ENCODE assay signal across 12 cellular contexts in genomic region chr2:112658820-112659667, GRCh38. TPM values are rescaled to one million over a fixed set of nuclear protein-coding genes. Genes with fewer than 3 reads are reported as not detected.
DNase-seq lines count a peak whose midpoint lies in the region; ATAC-seq and TF ChIP-seq lines count a peak whose summit lies in the region.
"Had no signal": no experiment of that assay in that cellular context is flagged by ENCODE, and none has a peak within 500 bp of the region (broad histone marks: within the 10 kb centered on the region; RNA-seq: fewer than 3 reads in every experiment).

No MANE protein-coding gene starts in this region.

- peaks cover 87% of the 10 kb centered on the region for H3K36me3 Mint-ChIP-seq in CD8-positive, alpha-beta T cell
- peaks cover 80% of the 10 kb centered on the region for H3K36me3 Mint-ChIP-seq in activated CD4-positive, alpha-beta memory T cell treated with anti-CD3 and anti-CD28 coated beads for 36 hours
- H3K36me3 Mint-ChIP-seq in immature natural killer cell = peaks cover 19 to 75% (median 53%) of the 10 kb centered on the region in 3 donors

- H3K9me3 ChIP-seq in A673 (ENCODE audit: low read depth, low read length, poor library complexity, severe bottlenecking) = no peaks in the 10 kb centered on the region
- H3K9me3 ChIP-seq in CD8-positive, alpha-beta T cell (ENCODE audit: low read length) = no peaks in the 10 kb centered on the region
- H3K9me3 ChIP-seq: thoracic aorta had no signal

- no peaks in the 10 kb centered on the region for H3K9me3 Mint-ChIP-seq in CD8-positive, alpha-beta T cell
- no peaks in the 10 kb centered on the region for H3K9me3 Mint-ChIP-seq in activated CD4-positive, alpha-beta memory T cell treated with anti-CD3 and anti-CD28 coated beads for 36 hours
- no peaks in the 10 kb centered on the region for H3K9me3 Mint-ChIP-seq in immature natural killer cell
- H3K9me3 Mint-ChIP-seq: T-helper 2 cell treated with Interferon-gamma antibody and Interleukin-4, amounts not matched to agents 5 μg/mL and 100 μg/mL, for 36 hours had no signal

- H3K27me3 Mint-ChIP-seq in CD8-positive, alpha-beta T cell (ENCODE audit: low read depth) = no peaks in the 10 kb centered on the region
- H3K27me3 Mint-ChIP-seq in activated CD4-positive, alpha-beta memory T cell treated with anti-CD3 and anti-CD28 coated beads for 36 hours = no peaks in the 10 kb centered on the region
- peaks cover 0 to 4% (median 2%) of the 10 kb centered on the region in 3 donors for H3K27me3 Mint-ChIP-seq in immature natural killer cell (ENCODE audit: low read depth in 3 of 3)

- no peak overlapping the region for H3K4me3 Mint-ChIP-seq in CD8-positive, alpha-beta T cell
- H3K4me3 Mint-ChIP-seq in activated CD4-positive, alpha-beta memory T cell treated with anti-CD3 and anti-CD28 coated beads for 36 hours = no peak overlapping the region
- H3K4me3 Mint-ChIP-seq in immature natural killer cell = peak overlapping the region in 3 of 5 donors; percentile 6 to 54 (median 47)
- H3K4me3 Mint-ChIP-seq: T-helper 2 cell treated with Interferon-gamma antibody and Interleukin-4, amounts not matched to agents 5 μg/mL and 100 μg/mL, for 36 hours had no signal

- H3K36me3 ChIP-seq in A673 (ENCODE audit: insufficient read depth, low read length, poor library complexity, severe bottlenecking) = peaks cover 94% of the 10 kb centered on the region
- H3K36me3 ChIP-seq in CD8-positive, alpha-beta T cell (ENCODE audit: insufficient read depth, low read length) = peaks cover 52% of the 10 kb centered on the region

- no peak overlapping the region for H3K4me3 ChIP-seq in A673 (ENCODE audit: low read depth, low read length, poor library complexity, severe bottlenecking)
- no peak overlapping the region for H3K4me3 ChIP-seq in CD8-positive, alpha-beta T cell (ENCODE audit: low read depth, low read length)
- H3K4me3 ChIP-seq: thoracic aorta had no signal

- peaks cover 61% of the 10 kb centered on the region for H3K4me1 Mint-ChIP-seq in CD8-positive, alpha-beta T cell (ENCODE audit: low read depth)
- peaks cover 59% of the 10 kb centered on the region for H3K4me1 Mint-ChIP-seq in activated CD4-positive, alpha-beta memory T cell treated with anti-CD3 and anti-CD28 coated beads for 36 hours (ENCODE audit: low read depth)
- peaks cover 72 to 84% of the 10 kb centered on the region in 2 donors for H3K4me1 Mint-ChIP-seq in immature natural killer cell

- no peaks in the 10 kb centered on the region for H3K27me3 ChIP-seq in A673 (replicated peaks; ENCODE audit: insufficient read depth, low read depth, low read length, poor library complexity)
- no peaks in the 10 kb centered on the region for H3K27me3 ChIP-seq in CD8-positive, alpha-beta T cell (ENCODE audit: insufficient read depth, low read length)

- BruUV-seq in A673 (replicated peaks; lab: Mats Ljungman, UMichigan) = TSS peak; percentile 5

- TF ChIP-seq CTCF in A673 (conservative IDR thresholded peaks at IDR 0.05; ENCODE audit: low read depth, low read length) = no peak
- TF ChIP-seq CTCF in CD8-positive, alpha-beta T cell (IDR thresholded peaks at IDR 0.05) = no peak

- POLR2A ChIA-PET in A673 (lab: Charles Lee; ENCODE audit: low non-redundant PET) = no interaction called here
- POLR2A ChIA-PET in CD8-positive, alpha-beta T cell (lab: Charles Lee) = interaction anchor here (0.9 to 2.0 kb wide), 4 partner anchors 8 to 28 kb away, joined by 3 to 9 read pairs (median 3); no protein-coding TSS in a partner anchor
- POLR2A ChIA-PET in activated CD4-positive, alpha-beta memory T cell treated with anti-CD3 and anti-CD28 coated beads for 36 hours (lab: Charles Lee) = interaction anchor here (0.6 to 1.4 kb wide), 4 partner anchors 11 to 74 kb away, joined by 3 to 4 read pairs (median 3); partner anchors contain the start of gene SLC20A1

- no peak for ATAC-seq in CD8-positive, alpha-beta T cell
- no peak for ATAC-seq in HG02840 (IDR thresholded peaks at IDR 0.05; ENCODE audit: low FRiP score, unreplicated experiment)

- DNase-seq in A673 (ENCODE audit: low spot score) (no peak), immature natural killer cell (no peak), RKO (ENCODE audit: low spot score) (no peak), ecto neural progenitor cell (ENCODE audit: low spot score) (no peak), COR-L47 (lab: John Stamatoyannopoulos, UW) (no peak)
- DNase-seq in CD8-positive, alpha-beta T cell = no peak
- no peak for DNase-seq in activated CD4-positive, alpha-beta memory T cell treated with anti-CD3 and anti-CD28 coated beads for 36 hours
- DNase-seq: glutamatergic neuron, NCI-H2171 had no signal

- intact Hi-C loops in A673 (cut with micrococcal nuclease; ENCODE audit: unreplicated experiment) = no loop called here
- intact Hi-C loops in CD8-positive, alpha-beta T cell (cut with DNase I, micrococcal nuclease) = no loop called here
- intact Hi-C loops in activated CD4-positive, alpha-beta memory T cell treated with anti-CD3 and anti-CD28 coated beads for 36 hours (cut with micrococcal nuclease) = no loop called here

- peaks cover 4% of the 10 kb centered on the region for H3K4me1 ChIP-seq in A673 (ENCODE audit: insufficient read depth, low read length, poor library complexity, severe bottlenecking)
- peaks cover 14% of the 10 kb centered on the region for H3K4me1 ChIP-seq in CD8-positive, alpha-beta T cell (ENCODE audit: insufficient read depth, low read length)

- H3K27ac Mint-ChIP-seq in CD8-positive, alpha-beta T cell = peak overlapping the region; percentile 43
- peak overlapping the region; percentile 58 for H3K27ac Mint-ChIP-seq in activated CD4-positive, alpha-beta memory T cell treated with anti-CD3 and anti-CD28 coated beads for 36 hours
- peak overlapping the region; percentile 49 to 87 (median 75) for H3K27ac Mint-ChIP-seq in immature natural killer cell

- CTCF ChIA-PET in A673 (lab: Charles Lee) = no interaction called here
- CTCF ChIA-PET in CD8-positive, alpha-beta T cell (lab: Charles Lee) = interaction anchor here (0.7 to 1.8 kb wide), 4 partner anchors 32 to 114 kb away, joined by 3 to 6 read pairs (median 4); no protein-coding TSS in a partner anchor
- CTCF ChIA-PET in activated CD4-positive, alpha-beta memory T cell treated with anti-CD3 and anti-CD28 coated beads for 36 hours (lab: Charles Lee) = interaction anchor here (1.0 to 2.4 kb wide), 5 partner anchors 8 to 68 kb away, joined by 3 to 9 read pairs (median 3); no protein-coding TSS in a partner anchor

- H3K27ac ChIP-seq in A673 (ENCODE audit: low read depth, low read length, poor library complexity, severe bottlenecking) = no peak overlapping the region
- no peak overlapping the region for H3K27ac ChIP-seq in CD8-positive, alpha-beta T cell (ENCODE audit: low read depth, low read length)
- H3K27ac ChIP-seq: thoracic aorta had no signal

RNA-seq across cellular contexts. Expression of gene SLC20A1, which starts 13.3 kb away (rescaled TPM):
- total RNA-seq in A673 (2021) = 120 and 148 TPM in 2 replicates
- total RNA-seq in CD8-positive, alpha-beta T cell = 100 to 1,000 TPM; 144 to 145 TPM
- 10 to 100 TPM; 88.8 to 91.3 TPM for total RNA-seq in activated CD4-positive, alpha-beta memory T cell treated with anti-CD3 and anti-CD28 coated beads for 36 hours
- polyA plus RNA-seq in immature natural killer cell = 10 to 100 TPM; 34.4 to 77.5 (median 73.1) TPM

Comparison
In these comparisons a context has a peak if more than half of its experiments do, and no peak if none do; other contexts are left out.
1. H3K4me3 Mint-ChIP-seq: peak in immature natural killer cell (3 of 5); none in CD8-positive, alpha-beta T cell (single experiment) and activated CD4-positive, alpha-beta memory T cell treated with anti-CD3 and anti-CD28 coated beads for 36 hours (single experiment).
2. Peak in every context shown above with its lines, with median percentiles within 50 percentile points of each other: H3K27ac Mint-ChIP-seq.